ENCODE assay signal across 2 cellular contexts in the genomic region with DNA sequence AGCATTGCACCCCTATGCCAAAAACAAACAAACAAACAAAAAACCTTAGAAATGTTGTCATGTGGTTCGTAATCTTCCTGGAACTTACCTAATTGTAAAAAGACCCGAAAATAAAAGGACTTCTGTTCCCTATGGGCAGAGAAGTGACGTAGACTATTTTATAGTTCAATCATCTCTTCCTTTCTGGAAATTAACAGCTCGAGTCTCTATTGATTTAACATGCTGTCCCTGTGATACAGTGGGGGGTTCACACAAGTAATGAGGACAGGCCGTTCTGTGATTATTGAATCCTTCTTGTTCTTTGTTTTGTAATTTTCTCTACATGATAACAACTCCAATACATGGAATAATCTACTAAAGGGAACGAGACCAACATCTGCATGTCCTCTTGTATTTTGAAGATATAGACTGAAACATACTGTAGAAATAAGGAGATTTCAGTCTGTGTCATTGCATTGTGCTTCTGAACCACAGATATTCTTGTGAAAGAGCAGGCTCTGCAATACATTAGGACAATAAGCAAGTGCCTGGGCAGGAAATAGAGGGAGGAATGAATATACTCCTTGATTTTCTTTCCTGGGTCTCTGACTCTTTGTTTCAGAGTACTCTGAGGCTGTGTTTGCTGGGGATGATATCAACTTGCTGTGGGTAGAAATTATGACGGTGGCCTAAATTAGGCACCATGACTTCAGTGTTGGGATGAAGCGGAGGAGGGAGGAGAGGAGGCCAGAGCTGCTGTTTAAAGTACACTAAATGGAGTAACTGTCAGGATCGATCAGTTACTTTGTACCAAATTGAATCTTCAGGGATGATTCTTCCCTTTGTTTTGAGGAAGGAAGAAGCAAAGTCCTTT.
TF ChIP-seq lines count a peak whose summit lies in the region.

No MANE protein-coding gene starts in this region.

TF ChIP-seq in GM12878, 131 proteins besides CTCF, POLR2A, EP300 and RAD21:
- TF ChIP-seq, protein P1, sequence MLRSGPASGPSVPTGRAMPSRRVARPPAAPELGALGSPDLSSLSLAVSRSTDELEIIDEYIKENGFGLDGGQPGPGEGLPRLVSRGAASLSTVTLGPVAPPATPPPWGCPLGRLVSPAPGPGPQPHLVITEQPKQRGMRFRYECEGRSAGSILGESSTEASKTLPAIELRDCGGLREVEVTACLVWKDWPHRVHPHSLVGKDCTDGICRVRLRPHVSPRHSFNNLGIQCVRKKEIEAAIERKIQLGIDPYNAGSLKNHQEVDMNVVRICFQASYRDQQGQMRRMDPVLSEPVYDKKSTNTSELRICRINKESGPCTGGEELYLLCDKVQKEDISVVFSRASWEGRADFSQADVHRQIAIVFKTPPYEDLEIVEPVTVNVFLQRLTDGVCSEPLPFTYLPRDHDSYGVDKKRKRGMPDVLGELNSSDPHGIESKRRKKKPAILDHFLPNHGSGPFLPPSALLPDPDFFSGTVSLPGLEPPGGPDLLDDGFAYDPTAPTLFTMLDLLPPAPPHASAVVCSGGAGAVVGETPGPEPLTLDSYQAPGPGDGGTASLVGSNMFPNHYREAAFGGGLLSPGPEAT (IDR thresholded peaks at IDR 0.05; ENCODE audit: low read depth), result no peak
- TF ChIP-seq LARP7 (IDR thresholded peaks at IDR 0.05), result no peak
- no peak for TF ChIP-seq RCOR1 (conservative IDR thresholded peaks at IDR 0.05; ENCODE audit: low read depth, low read length)
- TF ChIP-seq RAD51 (IDR thresholded peaks at IDR 0.05), result no peak
- no peak for TF ChIP-seq ATF7 (IDR thresholded peaks at IDR 0.05; ENCODE audit: low read depth)

TF ChIP-seq in SK-N-SH, 30 proteins besides CTCF, POLR2A, EP300 and RAD21:
- TF ChIP-seq SIN3A (IDR thresholded peaks at IDR 0.05; ENCODE audit: borderline replicate concordance, low read depth, low read length) (no peak), GABPA (IDR thresholded peaks at IDR 0.05; ENCODE audit: low read depth) (no peak), MXI1 (IDR thresholded peaks at IDR 0.05; ENCODE audit: low read depth, low read length) (no peak), SMC3 (IDR thresholded peaks at IDR 0.05; ENCODE audit: low read depth, low read length) (no peak), POLR2AphosphoS5 (IDR thresholded peaks at IDR 0.05; ENCODE audit: low read depth, low read length) (no peak), RCOR1 (IDR thresholded peaks at IDR 0.05; ENCODE audit: low read length) (no peak), FOXJ3 (CRISPR knock-in tag; IDR thresholded peaks at IDR 0.05) (no peak), RXRA (IDR thresholded peaks at IDR 0.05; ENCODE audit: borderline replicate concordance, low read depth) (no peak)
- TF ChIP-seq, protein P2, sequence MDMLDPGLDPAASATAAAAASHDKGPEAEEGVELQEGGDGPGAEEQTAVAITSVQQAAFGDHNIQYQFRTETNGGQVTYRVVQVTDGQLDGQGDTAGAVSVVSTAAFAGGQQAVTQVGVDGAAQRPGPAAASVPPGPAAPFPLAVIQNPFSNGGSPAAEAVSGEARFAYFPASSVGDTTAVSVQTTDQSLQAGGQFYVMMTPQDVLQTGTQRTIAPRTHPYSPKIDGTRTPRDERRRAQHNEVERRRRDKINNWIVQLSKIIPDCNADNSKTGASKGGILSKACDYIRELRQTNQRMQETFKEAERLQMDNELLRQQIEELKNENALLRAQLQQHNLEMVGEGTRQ (IDR thresholded peaks at IDR 0.05; ENCODE audit: borderline replicate concordance, low read depth, low read length), result no peak
- TF ChIP-seq, protein P3, sequence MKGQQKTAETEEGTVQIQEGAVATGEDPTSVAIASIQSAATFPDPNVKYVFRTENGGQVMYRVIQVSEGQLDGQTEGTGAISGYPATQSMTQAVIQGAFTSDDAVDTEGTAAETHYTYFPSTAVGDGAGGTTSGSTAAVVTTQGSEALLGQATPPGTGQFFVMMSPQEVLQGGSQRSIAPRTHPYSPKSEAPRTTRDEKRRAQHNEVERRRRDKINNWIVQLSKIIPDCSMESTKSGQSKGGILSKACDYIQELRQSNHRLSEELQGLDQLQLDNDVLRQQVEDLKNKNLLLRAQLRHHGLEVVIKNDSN (IDR thresholded peaks at IDR 0.05; ENCODE audit: borderline replicate concordance, low read depth), result no peak
